Comparison of ENCODE assay signal across 25 cellular contexts in genomic region chr1:55353709-55354620, GRCh38.
DNase-seq lines count a peak whose midpoint lies in the region; ATAC-seq and TF ChIP-seq lines count a peak whose summit lies in the region.
"Had no signal": no experiment of that assay in that cellular context is flagged by ENCODE, and none has a peak within 500 bp of the region (broad histone marks: within the 10 kb centered on the region; RNA-seq: fewer than 3 reads in every experiment).

No MANE protein-coding gene starts in this region.

- H3K36me3 ChIP-seq in gastrocnemius medialis: no peaks in the 10 kb centered on the region
- no peaks in the 10 kb centered on the region for H3K36me3 ChIP-seq in osteoblast (ENCODE audit: insufficient read depth, low read length)
- H3K36me3 ChIP-seq: stomach had no signal

- TF ChIP-seq POLR2A in gastrocnemius medialis (IDR thresholded peaks at IDR 0.05): no peak

- no peak overlapping the region for H2AFZ ChIP-seq in osteoblast (ENCODE audit: low read length)

- H3K27me3 ChIP-seq in gastrocnemius medialis (no peaks in the 10 kb centered on the region), osteoblast (ENCODE audit: insufficient read depth, low read length) (no peaks in the 10 kb centered on the region)

- intact Hi-C loops in gastrocnemius medialis (cut with DNase I; ENCODE audit: low total_unique reads): no loop called here

- H3K9me3 ChIP-seq in gastrocnemius medialis (no peaks in the 10 kb centered on the region), osteoblast (ENCODE audit: low read depth, low read length) (no peaks in the 10 kb centered on the region)
- H3K9me3 ChIP-seq: stomach had no signal

- in situ Hi-C loops in gastrocnemius medialis (cut with MboI; ENCODE audit: low sequenced_read_pairs in 4 of 4): no loop called here

- H4K20me1 ChIP-seq in osteoblast (ENCODE audit: insufficient read depth, low read length): no peaks in the 10 kb centered on the region

- H3K4me1 ChIP-seq in gastrocnemius medialis: peaks cover 11 to 21% of the 10 kb centered on the region in 2 donors
- no peaks in the 10 kb centered on the region for H3K4me1 ChIP-seq in osteoblast (ENCODE audit: insufficient read depth, low read length)
- H3K4me1 ChIP-seq: stomach had no signal

- ATAC-seq in GM19351 (IDR thresholded peaks at IDR 0.05; ENCODE audit: unreplicated experiment) (peak; percentile 84), gastrocnemius medialis (peak; percentile 51 to 60), HG02884 (IDR thresholded peaks at IDR 0.05; ENCODE audit: unreplicated experiment) (no peak)
- ATAC-seq: activated T-cell treated with anti-CD3 and anti-CD28 coated beads, Interleukin-2, amount 50 U/mL, for 4 hours had no signal

- TF ChIP-seq CTCF in fibroblast of mammary gland (conservative IDR thresholded peaks at IDR 0.05; ENCODE audit: control insufficient read depth, insufficient read depth, low read depth, low read length) (no peak), gastrocnemius medialis (IDR thresholded peaks at IDR 0.05 in 4 of 5, conservative IDR thresholded peaks at IDR 0.05 in 1 of 5) (no peak), osteoblast (IDR thresholded peaks at IDR 0.05; ENCODE audit: extremely low read depth, low read depth, low read length) (no peak)

- no peaks in the 10 kb centered on the region for H3K79me2 ChIP-seq in osteoblast (ENCODE audit: insufficient read depth, low read length)

- H3K27ac ChIP-seq in gastrocnemius medialis (peak overlapping the region; percentile 38 to 73 (median 68)), osteoblast (ENCODE audit: low read depth, low read length) (no peak overlapping the region)
- H3K27ac ChIP-seq: epithelial cell of prostate, stomach had no signal

- no peak overlapping the region for H3K4me3 ChIP-seq in fibroblast of mammary gland (ENCODE audit: control insufficient read depth, low read depth, low read length)
- no peak overlapping the region for H3K4me3 ChIP-seq in gastrocnemius medialis
- H3K4me3 ChIP-seq in osteoblast (ENCODE audit: insufficient read depth, low read length): no peak overlapping the region
- H3K4me3 ChIP-seq: dorsolateral prefrontal cortex, smooth muscle cell, stomach had no signal

- no peak overlapping the region for H3K4me2 ChIP-seq in osteoblast (ENCODE audit: insufficient read depth, low read length)
- H3K4me2 ChIP-seq: smooth muscle cell had no signal

- DNase-seq in LHCN-M2 (ENCODE audit: low read depth): peak; percentile 21
- peak; percentile 36 for DNase-seq in fibroblast of mammary gland (ENCODE audit: low read depth)
- peak; percentile 33 to 61 for DNase-seq in gastrocnemius medialis
- no peak for DNase-seq in osteoblast (ENCODE audit: insufficient read length, low spot score, missing footprints)
- no peak for DNase-seq in COLO829 (ENCODE audit: low spot score)
- DNase-seq: activated CD8-positive, alpha-beta memory T cell treated with anti-CD3 and anti-CD28 coated beads for 24 hours; activated naive CD4-positive, alpha-beta T cell treated with anti-CD3 and anti-CD28 coated beads for 36 hours; activated T-cell treated with anti-CD3 and anti-CD28 coated beads, Interleukin-2, amount 50 U/mL, for 4 hours; AML-193; amygdala; caudate nucleus; COR-L47; Karpas-422; midbrain; NCI-H1105 treated with DMSO at 0.1 percent for 48 hours; NCI-H524 treated with DMSO at 0.1 percent for 48 hours; nephron progenitor cell; stimulated activated CD4-positive, alpha-beta T cell treated with anti-CD3 and anti-CD28 coated beads, Interleukin-2, amount 100 ng/mL, for 48 hours; stomach; SW 1271 had no signal

Comparison
In these comparisons a context has a peak if more than half of its experiments do, and no peak if none do; other contexts are left out.
1. DNase-seq: peak in LHCN-M2 (single experiment), fibroblast of mammary gland (single experiment) and gastrocnemius medialis (2 of 2); none in osteoblast (single experiment) and COLO829 (single experiment).